17 cellular contexts compared by ENCODE assay signal in genomic region chr2:30649828-30650227, GRCh38.
DNase-seq lines count a peak whose midpoint lies in the region; ATAC-seq and TF ChIP-seq lines count a peak whose summit lies in the region.
"Had no signal": no experiment of that assay in that cellular context is flagged by ENCODE, and none has a peak within 500 bp of the region (broad histone marks: within the 10 kb centered on the region; RNA-seq: fewer than 3 reads in every experiment).

No MANE protein-coding gene starts in this region.

- H3K27me3 ChIP-seq in cardiac muscle cell, result no peaks in the 10 kb centered on the region
- no peaks in the 10 kb centered on the region for H3K27me3 ChIP-seq in IMR-90 (ENCODE audit: control insufficient read depth, insufficient read depth, low read length)
- no peaks in the 10 kb centered on the region for H3K27me3 ChIP-seq in neuronal stem cell (ENCODE audit: control insufficient read depth in 3 of 3, insufficient read depth in 3 of 3, low read depth in 1 of 3, low read length in 3 of 3)
- no peaks in the 10 kb centered on the region for H3K27me3 ChIP-seq in lower lobe of right lung (ENCODE audit: low read depth)
- H3K27me3 ChIP-seq: BE2C, BLaER1 had no signal

- no peak overlapping the region for H2AK5ac ChIP-seq in IMR-90 (ENCODE audit: low read depth, low read length)
- H2AK5ac ChIP-seq in neuronal stem cell (ENCODE audit: low read depth, low read length), result no peak overlapping the region

- H3K4me3 Mint-ChIP-seq in activated T-helper 1 cell treated with anti-CD3 and anti-CD28 coated beads, Interleukin-12 subunit alpha, Interleukin-12 subunit beta, Interleukin-2, Interleukin-4 antibody, amounts not matched to agents 30 ng/mL and 10 ng/mL and 1 ng/mL, durations not matched to agents 14 hours and 24 hours and 36 hours, result no peak overlapping the region
- H3K4me3 Mint-ChIP-seq: CD4-positive, alpha-beta T cell; CD8-positive, alpha-beta T cell had no signal

- no peak overlapping the region for H3K27ac Mint-ChIP-seq in activated T-helper 1 cell treated with anti-CD3 and anti-CD28 coated beads, Interleukin-12 subunit alpha, Interleukin-12 subunit beta, Interleukin-2, Interleukin-4 antibody, amounts not matched to agents 30 ng/mL and 10 ng/mL and 1 ng/mL, durations not matched to agents 14 hours and 24 hours and 36 hours
- H3K27ac Mint-ChIP-seq: CD4-positive, alpha-beta T cell; CD8-positive, alpha-beta T cell had no signal

- H3K14ac ChIP-seq in IMR-90 (replicated peaks; ENCODE audit: low read depth, low read length) (no peak overlapping the region), neuronal stem cell (ENCODE audit: low read length) (no peak overlapping the region)

- CTCF ChIA-PET in IMR-90 (lab: Yijun Ruan, JAX), result no interaction called here

- DNase-seq in cardiac muscle cell (ENCODE audit: low read depth in 1 of 2, low spot score in 1 of 2), result no peak
- DNase-seq in left ventricle myocardium superior, result no peak
- DNase-seq in IMR-90, result no peak
- no peak for DNase-seq in neuronal stem cell (ENCODE audit: low spot score)
- no peak for DNase-seq in activated T-helper 1 cell treated with anti-CD3 and anti-CD28 coated beads, Interleukin-12 subunit alpha, Interleukin-12 subunit beta, Interleukin-2, Interleukin-4 antibody, amounts not matched to agents 30 ng/mL and 10 ng/mL and 1 ng/mL, durations not matched to agents 14 hours and 24 hours and 36 hours (ENCODE audit: low spot score)
- DNase-seq in lower lobe of right lung, result no peak
- DNase-seq: 8988T; ACHN; BE2C; Caco-2; Calu3; CD4-positive, alpha-beta T cell; DMS79 treated with DMSO at 0.1 percent for 48 hours; GF-D8 had no signal

- H3K4me1 ChIP-seq in cardiac muscle cell (ENCODE audit: low read depth), result peaks cover 20% of the 10 kb centered on the region
- peaks cover 23% of the 10 kb centered on the region for H3K4me1 ChIP-seq in IMR-90 (ENCODE audit: control insufficient read depth, insufficient read depth, low read length)
- H3K4me1 ChIP-seq in neuronal stem cell (ENCODE audit: control insufficient read depth in 2 of 2, insufficient read depth in 1 of 2, low read depth in 1 of 2, low read length in 2 of 2), result peaks cover 0 to 3% of the 10 kb centered on the region in 2 donors
- H3K4me1 ChIP-seq in lower lobe of right lung, result no peaks in the 10 kb centered on the region
- H3K4me1 ChIP-seq: BE2C, BLaER1, Caco-2 had no signal

- no peak for TF ChIP-seq RAD21 in IMR-90 (IDR thresholded peaks at IDR 0.05; ENCODE audit: low read length)

- H3K4me1 Mint-ChIP-seq in activated T-helper 1 cell treated with anti-CD3 and anti-CD28 coated beads, Interleukin-12 subunit alpha, Interleukin-12 subunit beta, Interleukin-2, Interleukin-4 antibody, amounts not matched to agents 30 ng/mL and 10 ng/mL and 1 ng/mL, durations not matched to agents 14 hours and 24 hours and 36 hours (ENCODE audit: low read depth), result no peaks in the 10 kb centered on the region

- no peak overlapping the region for H2BK15ac ChIP-seq in IMR-90 (ENCODE audit: low read depth, low read length)
- no peak overlapping the region for H2BK15ac ChIP-seq in neuronal stem cell (ENCODE audit: low read length)

- WGBS in IMR-90 (ENCODE audit: extremely low coverage in 2 of 2, insufficient read length in 1 of 2), 2 experiments, result no CpG with 5 or more reads among the region's 5 CpGs
- WGBS in neuronal stem cell (ENCODE audit: extremely low coverage in 2 of 2, insufficient read length in 2 of 2, insufficient replicate concordance in 1 of 2), 2 donors, result no CpG with 5 or more reads among the region's 5 CpGs

- no peaks in the 10 kb centered on the region for H3K9me3 Mint-ChIP-seq in activated T-helper 1 cell treated with anti-CD3 and anti-CD28 coated beads, Interleukin-12 subunit alpha, Interleukin-12 subunit beta, Interleukin-2, Interleukin-4 antibody, amounts not matched to agents 30 ng/mL and 10 ng/mL and 1 ng/mL, durations not matched to agents 14 hours and 24 hours and 36 hours
- H3K9me3 Mint-ChIP-seq: CD4-positive, alpha-beta T cell; CD8-positive, alpha-beta T cell had no signal

- TF ChIP-seq POLR2A in IMR-90 (IDR thresholded peaks at IDR 0.05; ENCODE audit: low read depth, low read length), result no peak

- H4K20me1 ChIP-seq in IMR-90 (ENCODE audit: insufficient read depth, low read length), result no peaks in the 10 kb centered on the region
- H4K20me1 ChIP-seq: BLaER1 had no signal

- H2AFZ ChIP-seq in IMR-90 (replicated peaks; ENCODE audit: low read length, poor library complexity) (peak overlapping the region; percentile 25), neuronal stem cell (ENCODE audit: low read length) (peak overlapping the region; percentile 5)

- POLR2A ChIA-PET in IMR-90 (lab: Charles Lee; ENCODE audit: unreplicated experiment), result interaction anchor here (1.0 to 1.1 kb wide), 2 partner anchors 15 to 17 kb away, joined by 3 read pairs; no protein-coding TSS in a partner anchor

- H3K27me3 Mint-ChIP-seq in activated T-helper 1 cell treated with anti-CD3 and anti-CD28 coated beads, Interleukin-12 subunit alpha, Interleukin-12 subunit beta, Interleukin-2, Interleukin-4 antibody, amounts not matched to agents 30 ng/mL and 10 ng/mL and 1 ng/mL, durations not matched to agents 14 hours and 24 hours and 36 hours (ENCODE audit: insufficient read depth), result no peaks in the 10 kb centered on the region
- H3K27me3 Mint-ChIP-seq: CD4-positive, alpha-beta T cell had no signal

- H3K36me3 ChIP-seq in cardiac muscle cell (no peaks in the 10 kb centered on the region), IMR-90 (ENCODE audit: control insufficient read depth, insufficient read depth, low read length) (no peaks in the 10 kb centered on the region), neuronal stem cell (replicated peaks in 1 of 2; ENCODE audit: control insufficient read depth in 2 of 2, insufficient read depth in 2 of 2, low read length in 2 of 2) (no peaks in the 10 kb centered on the region), lower lobe of right lung (no peaks in the 10 kb centered on the region)
- H3K36me3 ChIP-seq: BE2C had no signal

- H2BK20ac ChIP-seq in IMR-90 (ENCODE audit: low read depth, low read length), result peak overlapping the region; percentile 47; the same call in 1 of the 2 replicates

- H3K4me3 ChIP-seq in cardiac muscle cell (no peak overlapping the region), IMR-90 (ENCODE audit: insufficient read depth, low read depth, low read length) (no peak overlapping the region), neuronal stem cell (ENCODE audit: low read length in 2 of 2) (no peak overlapping the region), lower lobe of right lung (no peak overlapping the region)
- H3K4me3 ChIP-seq: BLaER1 had no signal

- no peaks in the 10 kb centered on the region for H3K36me3 Mint-ChIP-seq in activated T-helper 1 cell treated with anti-CD3 and anti-CD28 coated beads, Interleukin-12 subunit alpha, Interleukin-12 subunit beta, Interleukin-2, Interleukin-4 antibody, amounts not matched to agents 30 ng/mL and 10 ng/mL and 1 ng/mL, durations not matched to agents 14 hours and 24 hours and 36 hours (ENCODE audit: low read depth)
- H3K36me3 Mint-ChIP-seq: CD8-positive, alpha-beta T cell had no signal

- no peak overlapping the region for H3K56ac ChIP-seq in IMR-90 (ENCODE audit: extremely low read depth, insufficient read depth, low read length)

- H4K91ac ChIP-seq in IMR-90 (ENCODE audit: insufficient read depth, low read depth, low read length) (peak overlapping the region; percentile 46; the same call in 1 of the 2 replicates), neuronal stem cell (ENCODE audit: low read depth, low read length, poor library complexity) (no peak overlapping the region)

- TF ChIP-seq CTCF in cardiac muscle cell (IDR thresholded peaks at IDR 0.05; ENCODE audit: low read depth, low read length) (no peak), C4-2B (conservative IDR thresholded peaks at IDR 0.05) (no peak), IMR-90 (conservative IDR thresholded peaks at IDR 0.05; ENCODE audit: low read depth, low read length) (no peak), lower lobe of right lung (IDR thresholded peaks at IDR 0.05) (no peak)

- H2BK120ac ChIP-seq in IMR-90 (ENCODE audit: low read depth, low read length), result peak overlapping the region; percentile 1; the same call in 1 of the 2 replicates
- H2BK120ac ChIP-seq in neuronal stem cell (ENCODE audit: low read depth, low read length), result no peak overlapping the region

- H3K4ac ChIP-seq in IMR-90 (ENCODE audit: low read depth, low read length) (peak overlapping the region; percentile 31), neuronal stem cell (ENCODE audit: low read length) (no peak overlapping the region)

- ATAC-seq in left ventricle myocardium superior (no peak), IMR-90 (ENCODE audit: low read depth) (peak; percentile 13), lower lobe of right lung (no peak)
- ATAC-seq: CD8-positive, alpha-beta T cell had no signal

- dilution Hi-C loops in IMR-90 (cut with HindIII; ENCODE audit: low sequenced_read_pairs, unreplicated experiment), result no loop called here

- peak overlapping the region; percentile 89 for H3K27ac ChIP-seq in cardiac muscle cell
- H3K27ac ChIP-seq in C4-2B, result peak overlapping the region; percentile 33; the same call in 1 of the 2 replicates
- no peak overlapping the region for H3K27ac ChIP-seq in IMR-90 (ENCODE audit: insufficient read depth, low read length)
- no peak overlapping the region for H3K27ac ChIP-seq in neuronal stem cell (replicated peaks; ENCODE audit: low read length)
- H3K27ac ChIP-seq in lower lobe of right lung, result no peak overlapping the region
- H3K27ac ChIP-seq: BLaER1 had no signal

- H3K9ac ChIP-seq in IMR-90 (ENCODE audit: low read depth, low read length), result no peak overlapping the region
- H3K9ac ChIP-seq in neuronal stem cell (ENCODE audit: low read depth, low read length, poor library complexity), result no peak overlapping the region
- H3K9ac ChIP-seq: BLaER1 had no signal

- no peaks in the 10 kb centered on the region for H3K9me3 ChIP-seq in cardiac muscle cell (ENCODE audit: low read depth)
- H3K9me3 ChIP-seq in IMR-90 (ENCODE audit: control insufficient read depth, insufficient read depth, low read length), result no peaks in the 10 kb centered on the region
- H3K9me3 ChIP-seq in neuronal stem cell (replicated peaks in 1 of 2; ENCODE audit: control insufficient read depth in 2 of 2, insufficient read depth in 1 of 2, low read depth in 1 of 2, low read length in 2 of 2), result no peaks in the 10 kb centered on the region
- H3K9me3 ChIP-seq in lower lobe of right lung, result no peaks in the 10 kb centered on the region
- H3K9me3 ChIP-seq: BE2C, BLaER1, Caco-2 had no signal

- H4K8ac ChIP-seq in IMR-90 (ENCODE audit: low read depth in 2 of 2, low read length in 2 of 2) (peak overlapping the region in 1 of 2 experiments; percentile 17; a peak in 1 of 4 replicates), neuronal stem cell (ENCODE audit: low read depth, low read length) (no peak overlapping the region)

- H3K79me1 ChIP-seq in IMR-90 (ENCODE audit: low read depth in 1 of 2, low read length in 2 of 2) (no peaks in the 10 kb centered on the region), neuronal stem cell (ENCODE audit: low read depth, low read length) (no peaks in the 10 kb centered on the region)

- H3K23ac ChIP-seq in IMR-90 (ENCODE audit: low read depth, low read length), result peak overlapping the region; percentile 31; the same call in 1 of the 2 replicates
- H3K23ac ChIP-seq in neuronal stem cell (ENCODE audit: low read depth, low read length, poor library complexity), result no peak overlapping the region

- H3K4me2 ChIP-seq in IMR-90 (ENCODE audit: low read depth, low read length), result no peak overlapping the region
- no peak overlapping the region for H3K4me2 ChIP-seq in neuronal stem cell (ENCODE audit: insufficient read depth, low read length, poor library complexity, severe bottlenecking)
- H3K4me2 ChIP-seq: BLaER1 had no signal

- BruUV-seq in IMR-90 (replicated peaks; lab: Mats Ljungman, UMichigan), result no TSS peak

- no peak overlapping the region for H2BK5ac ChIP-seq in IMR-90 (ENCODE audit: low read depth, low read length, poor library complexity, severe bottlenecking)
- no peak overlapping the region for H2BK5ac ChIP-seq in neuronal stem cell (ENCODE audit: low read length)

- peak overlapping the region; percentile 16; the same call in 1 of the 2 replicates for H4K5ac ChIP-seq in IMR-90 (ENCODE audit: low read depth, low read length)

- H2BK12ac ChIP-seq in neuronal stem cell (ENCODE audit: low read length), result no peak overlapping the region

- H3K9me1 ChIP-seq in IMR-90 (ENCODE audit: insufficient read depth, low read length), result peaks cover 21% of the 10 kb centered on the region

- in situ Hi-C loops in IMR-90 (cut with MboI; ENCODE audit: low sequenced_read_pairs), result no loop called here

- no peak overlapping the region for H2AK9ac ChIP-seq in IMR-90 (replicated peaks; ENCODE audit: low read depth, low read length, poor library complexity)

- H3K18ac ChIP-seq in IMR-90 (ENCODE audit: low read depth, low read length) (peak overlapping the region; percentile 31; the same call in 1 of the 2 replicates), neuronal stem cell (ENCODE audit: low read length) (peak overlapping the region; percentile 30)

- intact Hi-C loops in left ventricle myocardium superior (cut with micrococcal nuclease) (no loop called here), IMR-90 (cut with micrococcal nuclease) (no loop called here), lower lobe of right lung (cut with DNase I) (no loop called here)
- intact Hi-C loops in activated T-helper 1 cell treated with anti-CD3 and anti-CD28 coated beads, Interleukin-12 subunit alpha, Interleukin-12 subunit beta, Interleukin-2, Interleukin-4 antibody, amounts not matched to agents 30 ng/mL and 10 ng/mL and 1 ng/mL, durations not matched to agents 14 hours and 24 hours and 36 hours (cut with micrococcal nuclease), result no loop called here

Comparison
In these comparisons a context has a peak if more than half of its experiments do, and no peak if none do; other contexts are left out.
1. H3K27ac ChIP-seq: peak in cardiac muscle cell (single experiment) and C4-2B (single experiment); none in IMR-90 (single experiment), neuronal stem cell (single experiment) and lower lobe of right lung (single experiment).